37 cellular contexts compared by ENCODE assay signal in genomic region chr12:30707628-30708342, GRCh38.
"Had no signal": no experiment of that assay in that cellular context is flagged by ENCODE, and none has a peak within 500 bp of the region (broad histone marks: within the 10 kb centered on the region; RNA-seq: fewer than 3 reads in every experiment).

No MANE protein-coding gene starts in this region.

- H3K4me1 Mint-ChIP-seq: activated naive CD8-positive, alpha-beta T cell treated with anti-CD3 and anti-CD28 coated beads for 36 hours; brain; mesothelial cell of epicardium; naive thymus-derived CD8-positive, alpha-beta T cell; neural crest cell; stimulated activated memory B cell treated with anti-CD40 and anti-IgM and Interleukin-4, amounts not matched to agents 10 μg/mL and 1 μg/mL and 100 μg/mL, for 72 hours; stimulated activated naive CD8-positive, alpha-beta T cell treated with anti-CD3 and anti-CD28 coated beads, Interleukin-15, amount 100 ng/mL, for 72 hours had no signal

- H3K27me3 Mint-ChIP-seq: activated CD4-positive, alpha-beta memory T cell treated with anti-CD3 and anti-CD28 coated beads for 36 hours; activated naive CD8-positive, alpha-beta T cell treated with anti-CD3 and anti-CD28 coated beads for 36 hours; brain; naive thymus-derived CD8-positive, alpha-beta T cell; stimulated activated memory B cell treated with anti-CD40 and anti-IgM and Interleukin-4, amounts not matched to agents 10 μg/mL and 1 μg/mL and 100 μg/mL, for 72 hours; stimulated activated naive CD8-positive, alpha-beta T cell treated with anti-CD3 and anti-CD28 coated beads, Interleukin-15, amount 100 ng/mL, for 72 hours had no signal

- ATAC-seq: activated CD4-positive, CD25-positive, alpha-beta regulatory T cell treated with anti-CD3 and anti-CD28 coated beads, Interleukin-2, amount 50 U/mL, for 24 hours; gastroesophageal sphincter; left ventricle myocardium superior; naive thymus-derived CD8-positive, alpha-beta T cell; pancreas; psoas muscle; stimulated activated memory B cell treated with anti-CD40 and anti-IgM and Interleukin-4, amounts not matched to agents 10 μg/mL and 1 μg/mL and 100 μg/mL, for 72 hours; stimulated activated naive CD8-positive, alpha-beta T cell treated with anti-CD3 and anti-CD28 coated beads, Interleukin-15, amount 100 ng/mL, for 72 hours; upper lobe of right lung had no signal

- H3K4me3 Mint-ChIP-seq: activated CD4-positive, alpha-beta memory T cell treated with anti-CD3 and anti-CD28 coated beads for 36 hours; activated naive CD4-positive, alpha-beta T cell treated with anti-CD3 and anti-CD28 coated beads for 36 hours; activated naive CD8-positive, alpha-beta T cell treated with anti-CD3 and anti-CD28 coated beads for 36 hours; activated T-helper 1 cell treated with anti-CD3 and anti-CD28 coated beads, Interleukin-12 subunit alpha, Interleukin-12 subunit beta, Interleukin-2, Interleukin-4 antibody, amounts not matched to agents 30 ng/mL and 10 ng/mL and 1 ng/mL, durations not matched to agents 14 hours and 24 hours and 36 hours; brain; mesothelial cell of epicardium; naive thymus-derived CD8-positive, alpha-beta T cell; neural crest cell; stimulated activated memory B cell treated with anti-CD40 and anti-IgM and Interleukin-4, amounts not matched to agents 10 μg/mL and 1 μg/mL and 100 μg/mL, for 72 hours; stimulated activated naive CD8-positive, alpha-beta T cell treated with anti-CD3 and anti-CD28 coated beads, Interleukin-15, amount 100 ng/mL, for 72 hours had no signal

- H3K27ac ChIP-seq: adrenal gland, ascending aorta, cardiac muscle cell, coronary artery, dorsolateral prefrontal cortex, gastroesophageal sphincter, hepatocyte, pancreas, psoas muscle, right atrium auricular region, thyroid gland, upper lobe of right lung had no signal

- H3K4me1 ChIP-seq: adrenal gland, ascending aorta, gastroesophageal sphincter, pancreas, psoas muscle, right atrium auricular region, thyroid gland, upper lobe of right lung had no signal

- H3K9me3 Mint-ChIP-seq: activated CD4-positive, alpha-beta memory T cell treated with anti-CD3 and anti-CD28 coated beads for 36 hours; activated naive CD4-positive, alpha-beta T cell treated with anti-CD3 and anti-CD28 coated beads for 36 hours; activated naive CD8-positive, alpha-beta T cell treated with anti-CD3 and anti-CD28 coated beads for 36 hours; activated T-helper 1 cell treated with anti-CD3 and anti-CD28 coated beads, Interleukin-12 subunit alpha, Interleukin-12 subunit beta, Interleukin-2, Interleukin-4 antibody, amounts not matched to agents 30 ng/mL and 10 ng/mL and 1 ng/mL, durations not matched to agents 14 hours and 24 hours and 36 hours; brain; mesothelial cell of epicardium; naive thymus-derived CD8-positive, alpha-beta T cell; stimulated activated memory B cell treated with anti-CD40 and anti-IgM and Interleukin-4, amounts not matched to agents 10 μg/mL and 1 μg/mL and 100 μg/mL, for 72 hours; stimulated activated naive CD8-positive, alpha-beta T cell treated with anti-CD3 and anti-CD28 coated beads, Interleukin-15, amount 100 ng/mL, for 72 hours had no signal

- H3K27me3 ChIP-seq: adrenal gland, ascending aorta, cardiac muscle cell, dorsolateral prefrontal cortex, gastroesophageal sphincter, hepatocyte, pancreas, right atrium auricular region, thyroid gland, upper lobe of right lung had no signal

- DNase-seq: activated CD4-positive, alpha-beta memory T cell treated with anti-CD3 and anti-CD28 coated beads for 36 hours; activated CD4-positive, alpha-beta T cell treated with anti-CD3 and anti-CD28 coated beads for 48 hours; activated CD8-positive, alpha-beta memory T cell treated with anti-CD3 and anti-CD28 coated beads, Interleukin-2, amount 50 U/mL, for 4 hours; activated effector memory CD4-positive, alpha-beta T cell treated with anti-CD3 and anti-CD28 coated beads, Interleukin-2, amount 50 U/mL, for 16 hours; activated naive CD4-positive, alpha-beta T cell treated with anti-CD3 and anti-CD28 coated beads for 36 hours; activated naive CD8-positive, alpha-beta T cell treated with anti-CD3 and anti-CD28 coated beads for 36 hours; activated T-cell treated with anti-CD3 and anti-CD28 coated beads, Interleukin-2, amount 50 U/mL, for 1 hour; adrenal gland; cerebellar nuclear complex; dorsolateral prefrontal cortex; effector memory CD4-positive, alpha-beta T cell; islet precursor cell; left ventricle myocardium superior; mammary epithelial cell; naive thymus-derived CD8-positive, alpha-beta T cell; pancreas; psoas muscle; stimulated activated CD4-positive, alpha-beta T cell treated with anti-CD3 and anti-CD28 coated beads, Interleukin-1b, Interleukin-23, amount 100 ng/mL, for 48 hours; stimulated activated CD4-positive, alpha-beta T cell treated with anti-CD3 and anti-CD28 coated beads, Interleukin-4, amount 100 ng/mL, for 4 hours; stimulated activated CD8-positive, alpha-beta memory T cell treated with anti-CD3 and anti-CD28 coated beads, Interleukin-4, amount 100 ng/mL, for 48 hours; stimulated activated naive CD8-positive, alpha-beta T cell treated with anti-CD3 and anti-CD28 coated beads, Interleukin-15, amount 100 ng/mL, for 72 hours; substantia nigra; thyroid gland; upper lobe of right lung had no signal

- H3K4me3 ChIP-seq: adrenal gland, ascending aorta, cardiac muscle cell, coronary artery, dorsolateral prefrontal cortex, gastroesophageal sphincter, hepatocyte, pancreas, psoas muscle, right atrium auricular region, smooth muscle cell, thyroid gland, upper lobe of right lung had no signal

- H3K27ac Mint-ChIP-seq: activated CD4-positive, alpha-beta memory T cell treated with anti-CD3 and anti-CD28 coated beads for 36 hours; activated naive CD4-positive, alpha-beta T cell treated with anti-CD3 and anti-CD28 coated beads for 36 hours; activated naive CD8-positive, alpha-beta T cell treated with anti-CD3 and anti-CD28 coated beads for 36 hours; activated T-helper 1 cell treated with anti-CD3 and anti-CD28 coated beads, Interleukin-12 subunit alpha, Interleukin-12 subunit beta, Interleukin-2, Interleukin-4 antibody, amounts not matched to agents 30 ng/mL and 10 ng/mL and 1 ng/mL, durations not matched to agents 14 hours and 24 hours and 36 hours; mesothelial cell of epicardium; naive thymus-derived CD8-positive, alpha-beta T cell; stimulated activated memory B cell treated with anti-CD40 and anti-IgM and Interleukin-4, amounts not matched to agents 10 μg/mL and 1 μg/mL and 100 μg/mL, for 72 hours; stimulated activated naive CD8-positive, alpha-beta T cell treated with anti-CD3 and anti-CD28 coated beads, Interleukin-15, amount 100 ng/mL, for 72 hours had no signal

- H3K9me3 ChIP-seq: adrenal gland, ascending aorta, gastroesophageal sphincter, pancreas, psoas muscle, right atrium auricular region, thyroid gland, upper lobe of right lung had no signal
